22 cellular contexts compared by ENCODE assay signal in the genomic region with DNA sequence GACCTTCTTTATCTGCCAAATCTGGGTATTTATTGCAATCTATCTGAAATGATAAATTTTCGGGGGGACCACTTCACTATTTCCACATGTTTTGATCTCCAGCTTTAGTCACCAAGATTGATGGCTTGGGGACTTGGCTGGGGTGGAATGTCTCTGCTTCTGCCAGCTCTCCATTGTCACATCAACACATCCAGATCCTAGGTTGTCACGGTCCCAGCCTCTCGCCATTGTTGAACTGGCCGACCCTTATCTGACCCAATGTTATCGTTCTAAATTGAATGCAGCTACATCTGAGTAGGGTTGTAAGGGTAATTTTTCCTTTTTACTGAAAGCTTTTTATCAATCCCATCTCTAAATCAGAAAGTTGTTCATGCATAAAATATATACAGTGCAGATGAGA.
"Had no signal": no experiment of that assay in that cellular context is flagged by ENCODE, and none has a peak within 500 bp of the region (broad histone marks: within the 10 kb centered on the region; RNA-seq: fewer than 3 reads in every experiment).

No MANE protein-coding gene starts in this region.

- H3K4me3 ChIP-seq: dorsolateral prefrontal cortex, gastrocnemius medialis, left lung, lower lobe of right lung, pancreas, prostate gland, right lobe of liver, tibial nerve, upper lobe of right lung, vagina had no signal

- H3K27ac ChIP-seq: dorsolateral prefrontal cortex, gastrocnemius medialis, left lung, lower lobe of right lung, pancreas, prostate gland, right lobe of liver, tibial nerve, upper lobe of right lung, vagina had no signal

- DNase-seq: cortex of kidney; dorsolateral prefrontal cortex; effector CD8-positive, alpha-beta T cell; gastrocnemius medialis; immature natural killer cell; left lung; lower lobe of right lung; midbrain; occipital lobe; pancreas; right lobe of liver; stimulated activated CD4-positive, alpha-beta T cell treated with anti-CD3 and anti-CD28 coated beads, Interleukin-4, amount 100 ng/mL, for 1 hour; stimulated activated CD8-positive, alpha-beta memory T cell treated with anti-CD3 and anti-CD28 coated beads, Interleukin-4, amount 100 ng/mL, for 48 hours; stimulated activated naive CD8-positive, alpha-beta T cell treated with anti-CD3 and anti-CD28 coated beads, Interleukin-15, Interleukin-2, amounts not matched to agents 100 U/mL and 50 U/mL, for 24 hours; upper lobe of right lung had no signal

- H3K36me3 Mint-ChIP-seq: immature natural killer cell; natural killer cell treated with Interleukin-12 subunit alpha and Interleukin-12 subunit beta and Interleukin-15 and Interleukin-18, amount 100 ng/mL, for 72 hours; stimulated activated effector memory CD8-positive, alpha-beta T cell treated with anti-CD3 and anti-CD28 coated beads, Interleukin-12 subunit alpha, Interleukin-12 subunit beta, amount 100 ng/mL, for 72 hours had no signal

- H3K27me3 ChIP-seq: dorsolateral prefrontal cortex, gastrocnemius medialis, pancreas, right lobe of liver, tibial nerve, vagina had no signal

- ATAC-seq: esophagus mucosa; gastrocnemius medialis; left lung; lower lobe of right lung; natural killer cell treated with Interleukin-12 subunit alpha and Interleukin-12 subunit beta and Interleukin-15 and Interleukin-18, amount 100 ng/mL, for 72 hours; pancreas; right lobe of liver; stimulated activated effector memory CD8-positive, alpha-beta T cell treated with anti-CD3 and anti-CD28 coated beads, Interleukin-12 subunit alpha, Interleukin-12 subunit beta, amount 100 ng/mL, for 72 hours; stimulated activated naive CD8-positive, alpha-beta T cell treated with anti-CD3 and anti-CD28 coated beads, Interleukin-15, Interleukin-2, amounts not matched to agents 100 U/mL and 50 U/mL, for 24 hours; upper lobe of right lung had no signal

- H3K36me3 ChIP-seq: left lung, lower lobe of right lung, pancreas, prostate gland, right lobe of liver, tibial nerve, upper lobe of right lung, vagina had no signal

- H3K4me1 Mint-ChIP-seq: memory B cell had no signal

- H3K9me3 ChIP-seq: gastrocnemius medialis, left lung, lower lobe of right lung, pancreas, prostate gland, right lobe of liver, tibial nerve, upper lobe of right lung, vagina had no signal

- H3K27ac Mint-ChIP-seq: immature natural killer cell; memory B cell; natural killer cell treated with Interleukin-12 subunit alpha and Interleukin-12 subunit beta and Interleukin-15 and Interleukin-18, amount 100 ng/mL, for 72 hours; stimulated activated effector memory CD8-positive, alpha-beta T cell treated with anti-CD3 and anti-CD28 coated beads, Interleukin-12 subunit alpha, Interleukin-12 subunit beta, amount 100 ng/mL, for 72 hours had no signal

- H3K4me1 ChIP-seq: gastrocnemius medialis, left lung, lower lobe of right lung, prostate gland, tibial nerve, upper lobe of right lung, vagina had no signal

- H3K4me3 Mint-ChIP-seq: immature natural killer cell; memory B cell; natural killer cell treated with Interleukin-12 subunit alpha and Interleukin-12 subunit beta and Interleukin-15 and Interleukin-18, amount 100 ng/mL, for 72 hours; stimulated activated effector memory CD8-positive, alpha-beta T cell treated with anti-CD3 and anti-CD28 coated beads, Interleukin-12 subunit alpha, Interleukin-12 subunit beta, amount 100 ng/mL, for 72 hours had no signal

- H3K27me3 Mint-ChIP-seq: memory B cell had no signal

- H3K9me3 Mint-ChIP-seq: natural killer cell treated with Interleukin-12 subunit alpha and Interleukin-12 subunit beta and Interleukin-15 and Interleukin-18, amount 100 ng/mL, for 72 hours; stimulated activated effector memory CD8-positive, alpha-beta T cell treated with anti-CD3 and anti-CD28 coated beads, Interleukin-12 subunit alpha, Interleukin-12 subunit beta, amount 100 ng/mL, for 72 hours had no signal
